18 cellular contexts compared by ENCODE assay signal in genomic region chr9:135955981-135956797, GRCh38. TPM values are rescaled to one million over a fixed set of nuclear protein-coding genes. Genes with fewer than 3 reads are reported as not detected.
A peak's percentile ranks its signal among the peaks of the same experiment; 100 is the strongest.
DNase-seq lines count a peak whose midpoint lies in the region; ATAC-seq, FAIRE-seq and TF ChIP-seq lines count a peak whose summit lies in the region.
"Had no signal": no experiment of that assay in that cellular context is flagged by ENCODE, and none has a peak within 500 bp of the region (broad histone marks: within the 10 kb centered on the region; RNA-seq: fewer than 3 reads in every experiment).

No MANE protein-coding gene starts in this region.

- H4K20me1 ChIP-seq in Loucy (ENCODE audit: insufficient read depth, low read length, poor library complexity, severe bottlenecking): peaks cover 18% of the 10 kb centered on the region
- peaks cover 9 to 11% of the 10 kb centered on the region in 2 experiments for H4K20me1 ChIP-seq in H1 (replicated peaks in 1 of 2; ENCODE audit: control insufficient read depth in 1 of 2, insufficient read depth in 2 of 2, low read length in 2 of 2)

- H3K4me3 ChIP-seq in Caco-2 (ENCODE audit: low read depth, low read length) (no peak overlapping the region), Loucy (ENCODE audit: low read length, poor library complexity, severe bottlenecking) (no peak overlapping the region), H1 (ENCODE audit: extremely low read depth in 1 of 4, insufficient read depth in 2 of 4, low read depth in 3 of 4, low read length in 4 of 4) (no peak overlapping the region), neuronal stem cell (ENCODE audit: low read length in 2 of 2) (peak overlapping the region in 1 of 2 donors; percentile 4)
- H3K4me3 ChIP-seq: SJCRH30 had no signal

- no TSS peak for BruUV-seq in Caco-2 (replicated peaks; lab: Mats Ljungman, UMichigan)

- H3K9ac ChIP-seq in Loucy (ENCODE audit: low read depth, low read length, poor library complexity, severe bottlenecking) (no peak overlapping the region), H1 (replicated peaks in 1 of 4; ENCODE audit: extremely low read depth in 1 of 4, low read depth in 3 of 4, low read length in 3 of 4) (no peak overlapping the region), neuronal stem cell (ENCODE audit: low read depth, low read length, poor library complexity) (peak overlapping the region; percentile 50)

- DNase-seq in Caco-2 (no peak), H1 (ENCODE audit: low read depth in 1 of 2, low spot score in 2 of 2) (no peak), neuronal stem cell (ENCODE audit: low spot score) (no peak), AML-193 (lab: John Stamatoyannopoulos, UW) (no peak), superior temporal gyrus (ENCODE audit: extremely low spot score) (no peak)
- DNase-seq: DMS 273 treated with DMSO at 0.1 percent for 48 hours, DND-41, KBM-7, MV-4-11, NCI-H187, NCI-H2107, NCI-H524, NCI-H82, OCI-M1, SJCRH30 had no signal

- no peak for TF ChIP-seq POLR2A in H1 (IDR thresholded peaks at IDR 0.05; ENCODE audit: control extremely low read depth in 1 of 2, low read depth in 2 of 2, low read length in 2 of 2)

- no peak for ATAC-seq in GM21576 (IDR thresholded peaks at IDR 0.05; ENCODE audit: unreplicated experiment)

- H3K4ac ChIP-seq in H1 (replicated peaks; ENCODE audit: insufficient read length, low read depth, low read length): no peak overlapping the region
- no peak overlapping the region for H3K4ac ChIP-seq in neuronal stem cell (ENCODE audit: low read length)

- H2BK20ac ChIP-seq in H1 (ENCODE audit: low read length): no peak overlapping the region

- H3K79me2 ChIP-seq in Loucy (ENCODE audit: insufficient read depth, low read length) (peaks cover 56% of the 10 kb centered on the region), H1 (ENCODE audit: control insufficient read depth in 1 of 2, insufficient read depth in 2 of 2, low read length in 2 of 2) (peaks cover 5 to 44% of the 10 kb centered on the region in 2 experiments)

- no peak overlapping the region for H2BK12ac ChIP-seq in H1 (ENCODE audit: low read depth, low read length)
- H2BK12ac ChIP-seq in neuronal stem cell (ENCODE audit: low read length): peak overlapping the region; percentile 1

- CTCF ChIA-PET in Caco-2 (lab: Charles Lee): no interaction called here
- CTCF ChIA-PET in H1 (lab: Charles Lee; ENCODE audit: partially characterized antibody): interaction anchor here (0.9 to 4.7 kb wide), 8 partner anchors 10 to 185 kb away, joined by 3 to 14 read pairs (median 4); no protein-coding TSS in a partner anchor

- no peak overlapping the region for H2BK15ac ChIP-seq in H1 (ENCODE audit: low read length)
- no peak overlapping the region for H2BK15ac ChIP-seq in neuronal stem cell (ENCODE audit: low read length)

- TF ChIP-seq CTCF in Caco-2 (IDR thresholded peaks at IDR 0.05; ENCODE audit: insufficient read depth in 1 of 2, low read depth in 1 of 2, low read length in 1 of 2, severe bottlenecking in 1 of 2, unreplicated experiment in 1 of 2) (no peak), Loucy (conservative IDR thresholded peaks at IDR 0.05; ENCODE audit: low read length) (no peak), H1 (IDR thresholded peaks at IDR 0.05; ENCODE audit: control extremely low read depth in 1 of 3, insufficient read depth in 1 of 3, low read depth in 1 of 3, low read length in 3 of 3) (no peak)

- no peak overlapping the region for H2AFZ ChIP-seq in Loucy (ENCODE audit: low read length)
- no peak overlapping the region for H2AFZ ChIP-seq in H1 (ENCODE audit: low read length)
- H2AFZ ChIP-seq in neuronal stem cell (ENCODE audit: low read length): no peak overlapping the region

- H3K9me2 ChIP-seq in Loucy (replicated peaks; ENCODE audit: low read depth, low read length): no peaks in the 10 kb centered on the region

- peak overlapping the region; percentile 22 for H3K4me2 ChIP-seq in Loucy (ENCODE audit: low read depth, low read length, poor library complexity, severe bottlenecking)
- H3K4me2 ChIP-seq in H1 (ENCODE audit: insufficient read depth in 1 of 2, low read depth in 2 of 2, low read length in 2 of 2): no peak overlapping the region
- no peak overlapping the region for H3K4me2 ChIP-seq in neuronal stem cell (ENCODE audit: insufficient read depth, low read length, poor library complexity, severe bottlenecking)

- H2BK5ac ChIP-seq in H1 (ENCODE audit: low read depth, low read length): no peak overlapping the region
- no peak overlapping the region for H2BK5ac ChIP-seq in neuronal stem cell (ENCODE audit: low read length)

- H3K27ac Mint-ChIP-seq in Caco-2 (ENCODE audit: unreplicated experiment): peak overlapping the region; percentile 27

- H4K8ac ChIP-seq in H1 (ENCODE audit: extremely low read depth, insufficient read depth, low read length) (no peak overlapping the region; the same call in 1 of the 2 replicates), neuronal stem cell (ENCODE audit: low read depth, low read length) (no peak overlapping the region)

- H4K91ac ChIP-seq in H1 (replicated peaks; ENCODE audit: insufficient read length, low read length) (no peak overlapping the region), neuronal stem cell (ENCODE audit: low read depth, low read length, poor library complexity) (no peak overlapping the region)

- no peak for TF ChIP-seq RAD21 in H1 (IDR thresholded peaks at IDR 0.05 in 1 of 2, conservative IDR thresholded peaks at IDR 0.05 in 1 of 2; ENCODE audit: low read depth in 2 of 2, low read length in 2 of 2)

- FAIRE-seq in H1 (lab: Jason Lieb, UNC): no peak

- 87% methylated on average over 31 of the region's 31 CpGs; no CpG with 5 or more reads in 1 of the 2 experiments for WGBS in H1 (ENCODE audit: extremely low coverage in 1 of 2, insufficient coverage in 1 of 2, insufficient read length in 1 of 2, insufficient replicate concordance in 2 of 2, low coverage in 1 of 2, low lambda C conversion rate in 2 of 2, missing lambda C conversion rate in 1 of 2), 2 experiments
- no CpG with 5 or more reads among the region's 31 CpGs for WGBS in neuronal stem cell (ENCODE audit: extremely low coverage in 2 of 2, insufficient read length in 2 of 2, insufficient replicate concordance in 1 of 2), 2 donors

- H3K4me1 ChIP-seq in Caco-2 (peaks cover 11% of the 10 kb centered on the region), Loucy (ENCODE audit: insufficient read depth, low read length, poor library complexity, severe bottlenecking) (peaks cover 19% of the 10 kb centered on the region), H1 (replicated peaks in 1 of 4; ENCODE audit: control insufficient read depth in 3 of 4, insufficient read depth in 4 of 4, low read length in 3 of 4) (peaks cover 4 to 7% (median 5%) of the 10 kb centered on the region in 4 experiments; a peak in 5 of 7 replicates), neuronal stem cell (ENCODE audit: control insufficient read depth in 2 of 2, insufficient read depth in 1 of 2, low read depth in 1 of 2, low read length in 2 of 2) (peaks cover 12 to 15% of the 10 kb centered on the region in 2 donors)

- intact Hi-C loops in Caco-2 (cut with micrococcal nuclease; ENCODE audit: unreplicated experiment): no loop called here

- no peak overlapping the region for H2BK120ac ChIP-seq in H1 (replicated peaks; ENCODE audit: low read depth, low read length)
- no peak overlapping the region for H2BK120ac ChIP-seq in neuronal stem cell (ENCODE audit: low read depth, low read length)

- H3K27ac ChIP-seq in H1 (ENCODE audit: low read depth, low read length): 0 out of 2 replicates have a peak overlapping the region, but pooled peaks have one; percentile 19
- no peak overlapping the region for H3K27ac ChIP-seq in neuronal stem cell (replicated peaks; ENCODE audit: low read length)
- H3K27ac ChIP-seq: C4-2B, SJCRH30 had no signal

- no peaks in the 10 kb centered on the region for H3K9me3 Mint-ChIP-seq in Caco-2 (ENCODE audit: unreplicated experiment)

- no peak for TF ChIP-seq EP300 in H1 (IDR thresholded peaks at IDR 0.05; ENCODE audit: borderline replicate concordance in 1 of 2, low read depth in 2 of 2, low read length in 2 of 2)

- no peaks in the 10 kb centered on the region for H3F3A ChIP-seq in Loucy (ENCODE audit: low read depth)

- H3K36me3 ChIP-seq in Caco-2 (ENCODE audit: control insufficient read depth, insufficient read depth, low read length) (no peaks in the 10 kb centered on the region; the same call in 1 of the 2 replicates), Loucy (ENCODE audit: insufficient read depth, low read length) (peaks cover 28% of the 10 kb centered on the region; the same call in 1 of the 2 replicates), H1 (ENCODE audit: control insufficient read depth in 2 of 4, insufficient read depth in 4 of 4, low read length in 3 of 4) (peaks cover 0 to 18% (median 12%) of the 10 kb centered on the region in 4 experiments; a peak in 6 of 8 replicates), neuronal stem cell (replicated peaks in 1 of 2; ENCODE audit: control insufficient read depth in 2 of 2, insufficient read depth in 2 of 2, low read length in 2 of 2) (peaks cover 10 to 40% of the 10 kb centered on the region in 2 donors)

- H3K18ac ChIP-seq in H1 (ENCODE audit: extremely low read depth, low read length) (no peak overlapping the region), neuronal stem cell (ENCODE audit: low read length) (no peak overlapping the region)

- H3K27me3 ChIP-seq in Caco-2 (replicated peaks; ENCODE audit: control insufficient read depth, insufficient read depth, low read length) (no peaks in the 10 kb centered on the region), Loucy (ENCODE audit: insufficient read depth, low read length, poor library complexity, severe bottlenecking) (no peaks in the 10 kb centered on the region), H1 (replicated peaks in 1 of 4; ENCODE audit: control insufficient read depth in 3 of 4, extremely low read depth in 1 of 4, insufficient read depth in 3 of 4, low read length in 3 of 4) (no peaks in the 10 kb centered on the region), neuronal stem cell (ENCODE audit: control insufficient read depth in 3 of 3, insufficient read depth in 3 of 3, low read depth in 1 of 3, low read length in 3 of 3) (no peaks in the 10 kb centered on the region)
- H3K27me3 ChIP-seq: SJCRH30 had no signal

- H3K56ac ChIP-seq in H1 (replicated peaks; ENCODE audit: insufficient read length, low read depth, low read length): no peak overlapping the region

- H3K4me1 Mint-ChIP-seq in Caco-2 (ENCODE audit: low read depth, unreplicated experiment): peaks cover 1% of the 10 kb centered on the region

- no peak overlapping the region for H3K14ac ChIP-seq in H1 (ENCODE audit: insufficient read length)
- no peak overlapping the region for H3K14ac ChIP-seq in neuronal stem cell (ENCODE audit: low read length)

- H3K9me3 ChIP-seq in Caco-2 (no peaks in the 10 kb centered on the region), Loucy (ENCODE audit: insufficient read depth, low read depth, low read length) (no peaks in the 10 kb centered on the region), H1 (ENCODE audit: insufficient read depth in 2 of 2, low read depth in 1 of 2, low read length in 1 of 2) (no peaks in the 10 kb centered on the region), neuronal stem cell (replicated peaks in 1 of 2; ENCODE audit: control insufficient read depth in 2 of 2, insufficient read depth in 1 of 2, low read depth in 1 of 2, low read length in 2 of 2) (no peaks in the 10 kb centered on the region)
- H3K9me3 ChIP-seq: SJCRH30 had no signal

- H3K23me2 ChIP-seq in H1 (ENCODE audit: low read depth, low read length): peaks cover 3% of the 10 kb centered on the region

- POLR2A ChIA-PET in Caco-2 (lab: Charles Lee) (no interaction called here), H1 (lab: Charles Lee; ENCODE audit: partially characterized antibody) (no interaction called here)

- H3K23ac ChIP-seq in H1 (ENCODE audit: insufficient read length) (no peak overlapping the region), neuronal stem cell (ENCODE audit: low read depth, low read length, poor library complexity) (peak overlapping the region; percentile 56)

- H3K79me1 ChIP-seq in H1 (ENCODE audit: low read depth, low read length) (peaks cover 11% of the 10 kb centered on the region), neuronal stem cell (ENCODE audit: low read depth, low read length) (peaks cover 11% of the 10 kb centered on the region)

- no peak overlapping the region for H4K5ac ChIP-seq in H1 (ENCODE audit: insufficient read length, low read depth, low read length)

- no peaks in the 10 kb centered on the region for H3K27me3 Mint-ChIP-seq in Caco-2 (ENCODE audit: insufficient read depth, unreplicated experiment)

- H3K4me3 Mint-ChIP-seq in Caco-2 (ENCODE audit: unreplicated experiment): no peak overlapping the region

- peaks cover 37% of the 10 kb centered on the region for H3K36me3 Mint-ChIP-seq in Caco-2 (ENCODE audit: insufficient read depth, unreplicated experiment)

- H2AK5ac ChIP-seq in H1 (ENCODE audit: low read depth, low read length) (no peak overlapping the region), neuronal stem cell (ENCODE audit: low read depth, low read length) (no peak overlapping the region)

RNA-seq across cellular contexts. Expression of gene UBAC1, which starts 5.0 kb away (rescaled TPM):
- 50.7 and 55.4 TPM in 2 replicates for total RNA-seq in Caco-2 (2022)
- 59.3 and 63.1 TPM in 2 replicates for total RNA-seq in H1 (2021; fragmentation: NEBNext Ultra II Directional; extraction: Animal tissue kit (Norgen Biotek cat#: 25700))
- polyA plus RNA-seq in H1 (2011; rRNA removed): 85.2 and 105 TPM in 2 replicates
- polyA plus RNA-seq in H1 (2011; cell fraction: cytosol; rRNA removed): 74.8 TPM
- polyA plus RNA-seq in H1 (2011; cell fraction: nucleus; rRNA removed): 68.0 TPM
- polyA plus RNA-seq in H1 (2012, experiment 1 of 2): 40.4 to 56.7 TPM (median 50.5 TPM) in 4 replicates
- polyA plus RNA-seq in H1 (2012, experiment 2 of 2): 65.3 TPM
- 51.1 TPM for polyA plus RNA-seq in H1 (2013, experiment 1 of 2)
- polyA plus RNA-seq in H1 (2013, experiment 2 of 2): 54.0 TPM
- 21.6 and 41.3 TPM in 2 replicates for polyA minus RNA-seq in H1 (2011; rRNA and poly(A)+ RNA removed)
- 26.6 TPM for polyA minus RNA-seq in H1 (2011; cell fraction: cytosol; rRNA and poly(A)+ RNA removed)
- 19.2 TPM for polyA minus RNA-seq in H1 (2011; cell fraction: nucleus; rRNA and poly(A)+ RNA removed)
- polyA plus RNA-seq in neuronal stem cell (2013, experiment 1 of 2): 44.5 TPM
- 42.3 TPM for polyA plus RNA-seq in neuronal stem cell (2013, experiment 2 of 2)

RNA-seq across cellular contexts. Expression of gene CAMSAP1, which starts 48.8 kb away (rescaled TPM):
- 31.3 and 38.2 TPM in 2 replicates for total RNA-seq in Caco-2 (2022)
- total RNA-seq in H1 (2021; fragmentation: NEBNext Ultra II Directional; extraction: Animal tissue kit (Norgen Biotek cat#: 25700)): 43.1 and 44.0 TPM in 2 replicates
- polyA plus RNA-seq in H1 (2011; rRNA removed): 13.4 and 14.4 TPM in 2 replicates
- 10.7 TPM for polyA plus RNA-seq in H1 (2011; cell fraction: cytosol; rRNA removed)
- polyA plus RNA-seq in H1 (2011; cell fraction: nucleus; rRNA removed): 29.4 TPM
- polyA plus RNA-seq in H1 (2012, experiment 1 of 2): 18.7 to 25.2 TPM (median 22.4 TPM) in 4 replicates
- 5.8 TPM for polyA plus RNA-seq in H1 (2012, experiment 2 of 2)
- polyA plus RNA-seq in H1 (2013, experiment 1 of 2): 19.1 TPM
- 17.7 TPM for polyA plus RNA-seq in H1 (2013, experiment 2 of 2)
- polyA minus RNA-seq in H1 (2011; rRNA and poly(A)+ RNA removed): 29.0 and 30.8 TPM in 2 replicates
- 64.3 TPM for polyA minus RNA-seq in H1 (2011; cell fraction: cytosol; rRNA and poly(A)+ RNA removed)
- 31.5 TPM for polyA minus RNA-seq in H1 (2011; cell fraction: nucleus; rRNA and poly(A)+ RNA removed)
- polyA plus RNA-seq in neuronal stem cell (2013, experiment 1 of 2): 30.3 TPM
- polyA plus RNA-seq in neuronal stem cell (2013, experiment 2 of 2): 27.6 TPM
